29 cellular contexts compared by ENCODE assay signal in genomic region chr20:25085756-25086495, GRCh38. TPM values are rescaled to one million over a fixed set of nuclear protein-coding genes. Genes with fewer than 3 reads are reported as not detected.
"Had no signal": no experiment of that assay in that cellular context is flagged by ENCODE, and none has a peak within 500 bp of the region (broad histone marks: within the 10 kb centered on the region; RNA-seq: fewer than 3 reads in every experiment).

No MANE protein-coding gene starts in this region.

- ATAC-seq: activated CD8-positive, alpha-beta memory T cell treated with anti-CD3 and anti-CD28 coated beads, Interleukin-2, amount 10 ng/mL, durations not matched to agents 7 days and 5 days; body of pancreas; gastrocnemius medialis; heart right ventricle; left colon; sciatic nerve; stimulated activated effector memory CD8-positive, alpha-beta T cell treated with anti-CD3 and anti-CD28 coated beads, Interleukin-12 subunit alpha, Interleukin-12 subunit beta, amount 100 ng/mL, for 72 hours had no signal

- H3K36me3 ChIP-seq: esophagus squamous epithelium, gastrocnemius medialis, heart right ventricle, transverse colon had no signal

- H3K4me3 ChIP-seq: body of pancreas, esophagus squamous epithelium, heart right ventricle, transverse colon had no signal

- DNase-seq: activated CD4-positive, alpha-beta memory T cell treated with anti-CD3 and anti-CD28 coated beads, Interleukin-2, amount 10 ng/mL, durations not matched to agents 7 days and 5 days; activated CD4-positive, alpha-beta T cell treated with anti-CD3 and anti-CD28 coated beads, Interleukin-2, amount 10 ng/mL, durations not matched to agents 24 days and 14 days; activated CD8-positive, alpha-beta memory T cell treated with anti-CD3 and anti-CD28 coated beads, Interleukin-2, amount 10 ng/mL, durations not matched to agents 7 days and 5 days; activated gamma-delta T cell; anterior cingulate cortex; body of pancreas; dorsolateral prefrontal cortex; esophagus squamous epithelium; gastrocnemius medialis; heart right ventricle; islet precursor cell; left colon; mesenchymal stem cell; nephron progenitor cell; occipital lobe; small intestine; transverse colon had no signal

- H3K9me3 Mint-ChIP-seq: activated CD4-positive, alpha-beta memory T cell treated with anti-CD3 and anti-CD28 coated beads, Interleukin-2, amount 10 ng/mL, durations not matched to agents 7 days and 5 days; activated naive CD4-positive, alpha-beta T cell treated with anti-CD3 and anti-CD28 coated beads, Interleukin-2, amount 50 U/mL, for 24 hours; activated T-helper 1 cell treated with anti-CD3 and anti-CD28 coated beads, Interleukin-12 subunit alpha, Interleukin-12 subunit beta, Interleukin-2, Interleukin-4 antibody, amounts not matched to agents 30 ng/mL and 10 ng/mL and 1 ng/mL, durations not matched to agents 14 hours and 24 hours and 36 hours; central memory CD8-positive, alpha-beta T cell; stimulated activated effector memory CD8-positive, alpha-beta T cell treated with anti-CD3 and anti-CD28 coated beads, Interleukin-12 subunit alpha, Interleukin-12 subunit beta, amount 100 ng/mL, for 72 hours had no signal

- H3K27ac Mint-ChIP-seq: activated CD4-positive, alpha-beta memory T cell treated with anti-CD3 and anti-CD28 coated beads, Interleukin-2, amount 10 ng/mL, durations not matched to agents 7 days and 5 days; activated CD4-positive, alpha-beta T cell treated with anti-CD3 and anti-CD28 coated beads, Interleukin-2, amount 10 ng/mL, durations not matched to agents 24 days and 14 days; activated CD8-positive, alpha-beta memory T cell treated with anti-CD3 and anti-CD28 coated beads, Interleukin-2, amount 10 ng/mL, durations not matched to agents 7 days and 5 days; activated T-helper 1 cell treated with anti-CD3 and anti-CD28 coated beads, Interleukin-12 subunit alpha, Interleukin-12 subunit beta, Interleukin-2, Interleukin-4 antibody, amounts not matched to agents 30 ng/mL and 10 ng/mL and 1 ng/mL, durations not matched to agents 14 hours and 24 hours and 36 hours; nephron progenitor cell; stimulated activated effector memory CD8-positive, alpha-beta T cell treated with anti-CD3 and anti-CD28 coated beads, Interleukin-12 subunit alpha, Interleukin-12 subunit beta, amount 100 ng/mL, for 72 hours had no signal

- H3K36me3 Mint-ChIP-seq: activated CD8-positive, alpha-beta memory T cell treated with anti-CD3 and anti-CD28 coated beads, Interleukin-2, amount 10 ng/mL, durations not matched to agents 7 days and 5 days; activated naive CD4-positive, alpha-beta T cell treated with anti-CD3 and anti-CD28 coated beads, Interleukin-2, amount 50 U/mL, for 24 hours; stimulated activated effector memory CD8-positive, alpha-beta T cell treated with anti-CD3 and anti-CD28 coated beads, Interleukin-12 subunit alpha, Interleukin-12 subunit beta, amount 100 ng/mL, for 72 hours had no signal

- FAIRE-seq: colon, small intestine, urothelium cell line had no signal

- H3K4me3 Mint-ChIP-seq: activated CD4-positive, alpha-beta memory T cell treated with anti-CD3 and anti-CD28 coated beads, Interleukin-2, amount 10 ng/mL, durations not matched to agents 7 days and 5 days; activated CD4-positive, alpha-beta T cell treated with anti-CD3 and anti-CD28 coated beads, Interleukin-2, amount 10 ng/mL, durations not matched to agents 24 days and 14 days; activated CD8-positive, alpha-beta memory T cell treated with anti-CD3 and anti-CD28 coated beads, Interleukin-2, amount 10 ng/mL, durations not matched to agents 7 days and 5 days; activated naive CD4-positive, alpha-beta T cell treated with anti-CD3 and anti-CD28 coated beads, Interleukin-2, amount 50 U/mL, for 24 hours; activated T-helper 1 cell treated with anti-CD3 and anti-CD28 coated beads, Interleukin-12 subunit alpha, Interleukin-12 subunit beta, Interleukin-2, Interleukin-4 antibody, amounts not matched to agents 30 ng/mL and 10 ng/mL and 1 ng/mL, durations not matched to agents 14 hours and 24 hours and 36 hours; central memory CD8-positive, alpha-beta T cell; nephron progenitor cell; stimulated activated effector memory CD8-positive, alpha-beta T cell treated with anti-CD3 and anti-CD28 coated beads, Interleukin-12 subunit alpha, Interleukin-12 subunit beta, amount 100 ng/mL, for 72 hours had no signal

- H3K4me1 Mint-ChIP-seq: nephron progenitor cell had no signal

- H3K27ac ChIP-seq: body of pancreas, dorsolateral prefrontal cortex, esophagus squamous epithelium, gastrocnemius medialis, heart right ventricle, transverse colon had no signal

RNA-seq across cellular contexts. Expression of gene VSX1, which starts 4.0 kb away (rescaled TPM):
- total RNA-seq: activated CD4-positive, alpha-beta memory T cell treated with anti-CD3 and anti-CD28 coated beads, Interleukin-2, amount 10 ng/mL, durations not matched to agents 7 days and 5 days; activated CD4-positive, alpha-beta T cell treated with anti-CD3 and anti-CD28 coated beads, Interleukin-2, amount 10 ng/mL, durations not matched to agents 24 days and 14 days; activated CD8-positive, alpha-beta memory T cell treated with anti-CD3 and anti-CD28 coated beads, Interleukin-2, amount 10 ng/mL, durations not matched to agents 7 days and 5 days; activated T-helper 1 cell treated with anti-CD3 and anti-CD28 coated beads, Interleukin-12 subunit alpha, Interleukin-12 subunit beta, Interleukin-2, Interleukin-4 antibody, amounts not matched to agents 30 ng/mL and 10 ng/mL and 1 ng/mL, durations not matched to agents 14 hours and 24 hours and 36 hours; esophagus squamous epithelium; left colon; lower leg skin; mononuclear cell; myocyte; occipital lobe; renal cortical epithelial cell; sciatic nerve; T-helper 2 cell treated with Interferon-gamma antibody and Interleukin-4, amounts not matched to agents 100 ng/mL and 5 ng/mL, for 36 hours had no signal
